1 cellular context compared by ENCODE assay signal in genomic region chr12:9113987-9114309, GRCh38.
TF ChIP-seq lines count a peak whose summit lies in the region.

No MANE protein-coding gene starts in this region.

TF ChIP-seq in HepG2, 621 proteins besides CTCF, POLR2A, EP300 and RAD21 (continued from another document and continues in another):
- TF ChIP-seq, protein P1, sequence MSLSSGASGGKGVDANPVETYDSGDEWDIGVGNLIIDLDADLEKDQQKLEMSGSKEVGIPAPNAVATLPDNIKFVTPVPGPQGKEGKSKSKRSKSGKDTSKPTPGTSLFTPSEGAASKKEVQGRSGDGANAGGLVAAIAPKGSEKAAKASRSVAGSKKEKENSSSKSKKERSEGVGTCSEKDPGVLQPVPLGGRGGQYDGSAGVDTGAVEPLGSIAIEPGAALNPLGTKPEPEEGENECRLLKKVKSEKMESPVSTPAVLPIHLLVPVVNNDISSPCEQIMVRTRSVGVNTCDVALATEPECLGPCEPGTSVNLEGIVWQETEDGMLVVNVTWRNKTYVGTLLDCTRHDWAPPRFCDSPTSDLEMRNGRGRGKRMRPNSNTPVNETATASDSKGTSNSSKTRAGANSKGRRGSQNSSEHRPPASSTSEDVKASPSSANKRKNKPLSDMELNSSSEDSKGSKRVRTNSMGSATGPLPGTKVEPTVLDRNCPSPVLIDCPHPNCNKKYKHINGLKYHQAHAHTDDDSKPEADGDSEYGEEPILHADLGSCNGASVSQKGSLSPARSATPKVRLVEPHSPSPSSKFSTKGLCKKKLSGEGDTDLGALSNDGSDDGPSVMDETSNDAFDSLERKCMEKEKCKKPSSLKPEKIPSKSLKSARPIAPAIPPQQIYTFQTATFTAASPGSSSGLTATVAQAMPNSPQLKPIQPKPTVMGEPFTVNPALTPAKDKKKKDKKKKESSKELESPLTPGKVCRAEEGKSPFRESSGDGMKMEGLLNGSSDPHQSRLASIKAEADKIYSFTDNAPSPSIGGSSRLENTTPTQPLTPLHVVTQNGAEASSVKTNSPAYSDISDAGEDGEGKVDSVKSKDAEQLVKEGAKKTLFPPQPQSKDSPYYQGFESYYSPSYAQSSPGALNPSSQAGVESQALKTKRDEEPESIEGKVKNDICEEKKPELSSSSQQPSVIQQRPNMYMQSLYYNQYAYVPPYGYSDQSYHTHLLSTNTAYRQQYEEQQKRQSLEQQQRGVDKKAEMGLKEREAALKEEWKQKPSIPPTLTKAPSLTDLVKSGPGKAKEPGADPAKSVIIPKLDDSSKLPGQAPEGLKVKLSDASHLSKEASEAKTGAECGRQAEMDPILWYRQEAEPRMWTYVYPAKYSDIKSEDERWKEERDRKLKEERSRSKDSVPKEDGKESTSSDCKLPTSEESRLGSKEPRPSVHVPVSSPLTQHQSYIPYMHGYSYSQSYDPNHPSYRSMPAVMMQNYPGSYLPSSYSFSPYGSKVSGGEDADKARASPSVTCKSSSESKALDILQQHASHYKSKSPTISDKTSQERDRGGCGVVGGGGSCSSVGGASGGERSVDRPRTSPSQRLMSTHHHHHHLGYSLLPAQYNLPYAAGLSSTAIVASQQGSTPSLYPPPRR (CRISPR knock-in tag; IDR thresholded peaks at IDR 0.05; ENCODE audit: borderline replicate concordance) = peak; percentile 89
- no peak for TF ChIP-seq ZNF496 (CRISPR knock-in tag; IDR thresholded peaks at IDR 0.05; ENCODE audit: insufficient replicate concordance)
- no peak for TF ChIP-seq HMGA1 (CRISPR knock-in tag; conservative IDR thresholded peaks at IDR 0.05)
- TF ChIP-seq XRCC5 (optimal IDR thresholded peaks at IDR 0.05; ENCODE audit: low read length) = no peak
- no peak for TF ChIP-seq HES4 (CRISPR knock-in tag; IDR thresholded peaks at IDR 0.05; ENCODE audit: borderline replicate concordance)
- TF ChIP-seq ARHGAP35 (CRISPR knock-in tag; IDR thresholded peaks at IDR 0.05; ENCODE audit: borderline replicate concordance) = no peak
- TF ChIP-seq CCDC6 (CRISPR knock-in tag; IDR thresholded peaks at IDR 0.05) = no peak
- no peak for TF ChIP-seq RBM39 (IDR thresholded peaks at IDR 0.05; ENCODE audit: low read depth, low read length, poor library complexity, severe bottlenecking)
- TF ChIP-seq, protein P2, sequence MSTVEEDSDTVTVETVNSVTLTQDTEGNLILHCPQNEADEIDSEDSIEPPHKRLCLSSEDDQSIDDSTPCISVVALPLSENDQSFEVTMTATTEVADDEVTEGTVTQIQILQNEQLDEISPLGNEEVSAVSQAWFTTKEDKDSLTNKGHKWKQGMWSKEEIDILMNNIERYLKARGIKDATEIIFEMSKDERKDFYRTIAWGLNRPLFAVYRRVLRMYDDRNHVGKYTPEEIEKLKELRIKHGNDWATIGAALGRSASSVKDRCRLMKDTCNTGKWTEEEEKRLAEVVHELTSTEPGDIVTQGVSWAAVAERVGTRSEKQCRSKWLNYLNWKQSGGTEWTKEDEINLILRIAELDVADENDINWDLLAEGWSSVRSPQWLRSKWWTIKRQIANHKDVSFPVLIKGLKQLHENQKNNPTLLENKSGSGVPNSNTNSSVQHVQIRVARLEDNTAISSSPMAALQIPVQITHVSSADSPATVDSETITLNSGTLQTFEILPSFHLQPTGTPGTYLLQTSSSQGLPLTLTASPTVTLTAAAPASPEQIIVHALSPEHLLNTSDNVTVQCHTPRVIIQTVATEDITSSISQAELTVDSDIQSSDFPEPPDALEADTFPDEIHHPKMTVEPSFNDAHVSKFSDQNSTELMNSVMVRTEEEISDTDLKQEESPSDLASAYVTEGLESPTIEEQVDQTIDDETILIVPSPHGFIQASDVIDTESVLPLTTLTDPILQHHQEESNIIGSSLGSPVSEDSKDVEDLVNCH (CRISPR knock-in tag; IDR thresholded peaks at IDR 0.05) = no peak
- TF ChIP-seq HHEX (CRISPR knock-in tag; IDR thresholded peaks at IDR 0.05) = peak; percentile 34; the same call in 1 of the 2 replicates
- TF ChIP-seq ZNF468 (CRISPR knock-in tag; IDR thresholded peaks at IDR 0.05) = no peak
- TF ChIP-seq ETV6 (CRISPR knock-in tag; conservative IDR thresholded peaks at IDR 0.05) = no peak
- TF ChIP-seq ZNF33B (CRISPR knock-in tag; IDR thresholded peaks at IDR 0.05) = no peak
- no peak for TF ChIP-seq KLF6 (CRISPR knock-in tag; IDR thresholded peaks at IDR 0.05)
- TF ChIP-seq CCAR2 (optimal IDR thresholded peaks at IDR 0.05; ENCODE audit: low read depth, low read length) = no peak
- no peak for TF ChIP-seq FOSL2 (CRISPR knock-in tag; IDR thresholded peaks at IDR 0.05)
- no peak for TF ChIP-seq JUNB (CRISPR knock-in tag; IDR thresholded peaks at IDR 0.05; ENCODE audit: borderline replicate concordance)
- TF ChIP-seq ZNF256 (CRISPR knock-in tag; conservative IDR thresholded peaks at IDR 0.05) = no peak
- TF ChIP-seq ZNF510 (CRISPR knock-in tag; IDR thresholded peaks at IDR 0.05; ENCODE audit: low read depth) = no peak
- TF ChIP-seq GZF1 (CRISPR knock-in tag; IDR thresholded peaks at IDR 0.05) = 0 out of 2 replicates have a peak, but pooled peaks have one; percentile 42
- peak; percentile 41; the same call in 1 of the 2 replicates for TF ChIP-seq SMYD3 (CRISPR knock-in tag; IDR thresholded peaks at IDR 0.05)
- TF ChIP-seq PLRG1 (conservative IDR thresholded peaks at IDR 0.05) = no peak
- TF ChIP-seq ZNF616 (CRISPR knock-in tag; IDR thresholded peaks at IDR 0.05; ENCODE audit: low read depth) = no peak
- TF ChIP-seq KLF9 (CRISPR knock-in tag; IDR thresholded peaks at IDR 0.05; ENCODE audit: low read depth) = no peak
- no peak for TF ChIP-seq CBX5 (CRISPR knock-in tag; IDR thresholded peaks at IDR 0.05; ENCODE audit: borderline replicate concordance)
- TF ChIP-seq TGIF2 (CRISPR knock-in tag; IDR thresholded peaks at IDR 0.05) = peak; percentile 53; the same call in 1 of the 2 replicates
- TF ChIP-seq ZNF180 (CRISPR knock-in tag; IDR thresholded peaks at IDR 0.05; ENCODE audit: borderline replicate concordance, low read depth) = no peak
- TF ChIP-seq ZNF335 (CRISPR knock-in tag; IDR thresholded peaks at IDR 0.05) = no peak
- TF ChIP-seq ZNF614 (CRISPR knock-in tag; IDR thresholded peaks at IDR 0.05; ENCODE audit: borderline replicate concordance) = no peak
- TF ChIP-seq NFKBIZ (CRISPR knock-in tag; IDR thresholded peaks at IDR 0.05) = 0 out of 2 replicates have a peak, but pooled peaks have one; percentile 50
- TF ChIP-seq SIX4 (CRISPR knock-in tag; IDR thresholded peaks at IDR 0.05) = peak; percentile 59; the same call in 1 of the 2 replicates
- no peak for TF ChIP-seq RAD51 (IDR thresholded peaks at IDR 0.05; ENCODE audit: borderline replicate concordance)
- peak; percentile 23; the same call in 1 of the 2 replicates for TF ChIP-seq ARID4A (CRISPR knock-in tag; IDR thresholded peaks at IDR 0.05; ENCODE audit: borderline replicate concordance)
- no peak for TF ChIP-seq PAWR (CRISPR knock-in tag; IDR thresholded peaks at IDR 0.05; ENCODE audit: borderline replicate concordance)
- TF ChIP-seq CREB3 (CRISPR knock-in tag; IDR thresholded peaks at IDR 0.05) = no peak
- no peak for TF ChIP-seq ZNF263 (CRISPR knock-in tag; IDR thresholded peaks at IDR 0.05)
- no peak for TF ChIP-seq RXRA (CRISPR knock-in tag; IDR thresholded peaks at IDR 0.05)
- TF ChIP-seq RBFOX2 (IDR thresholded peaks at IDR 0.05; ENCODE audit: low read depth, low read length) = peak; percentile 85
- peak; percentile 51; the same call in 1 of the 2 replicates for TF ChIP-seq SKIL (CRISPR knock-in tag; IDR thresholded peaks at IDR 0.05; ENCODE audit: borderline replicate concordance)
- peak; percentile 86 for TF ChIP-seq CREM (IDR thresholded peaks at IDR 0.05)
- no peak for TF ChIP-seq CREM (CRISPR knock-in tag; IDR thresholded peaks at IDR 0.05)
- no peak for TF ChIP-seq ETS1 (CRISPR knock-in tag; IDR thresholded peaks at IDR 0.05)
- no peak for TF ChIP-seq ZNF615 (CRISPR knock-in tag; IDR thresholded peaks at IDR 0.05; ENCODE audit: borderline replicate concordance)
- no peak for TF ChIP-seq STAG1 (CRISPR knock-in tag; IDR thresholded peaks at IDR 0.05)
- 0 out of 2 replicates have a peak, but pooled peaks have one; percentile 23 for TF ChIP-seq PATZ1 (CRISPR knock-in tag; IDR thresholded peaks at IDR 0.05)
- peak; percentile 96 for TF ChIP-seq MEF2D (CRISPR knock-in tag; IDR thresholded peaks at IDR 0.05)
- TF ChIP-seq KLF16 (CRISPR knock-in tag; IDR thresholded peaks at IDR 0.05) = peak in 1 of 2 experiments; percentile 79; a peak in 2 of 4 replicates
- TF ChIP-seq ZNF383 (CRISPR knock-in tag; IDR thresholded peaks at IDR 0.05; ENCODE audit: borderline replicate concordance) = no peak
- TF ChIP-seq ZNF747 (CRISPR knock-in tag; IDR thresholded peaks at IDR 0.05; ENCODE audit: borderline replicate concordance) = no peak
- no peak for TF ChIP-seq ZNF577 (CRISPR knock-in tag; IDR thresholded peaks at IDR 0.05; ENCODE audit: borderline replicate concordance, low read depth)
